11 cellular contexts compared by ENCODE assay signal in the genomic region with DNA sequence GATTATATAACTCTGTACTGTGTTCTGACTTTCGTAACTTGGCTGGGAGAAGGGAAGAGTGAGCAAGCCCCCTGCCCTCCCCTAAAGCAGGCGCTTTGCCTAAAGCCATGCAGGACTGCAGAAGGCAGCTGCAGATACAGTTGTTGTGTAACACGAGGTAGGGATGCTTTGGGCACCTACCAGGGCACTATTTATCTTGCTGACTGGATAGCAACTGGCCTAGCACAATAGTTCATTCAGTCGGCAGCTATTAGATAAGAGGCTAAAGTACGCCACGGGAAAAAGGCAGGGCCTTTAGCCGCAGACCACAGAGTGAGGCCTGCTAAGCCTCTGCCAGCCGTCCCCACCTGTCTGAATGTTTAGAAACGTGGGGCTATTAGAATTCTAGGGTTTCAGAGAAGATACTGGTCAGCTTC.
DNase-seq lines count a peak whose midpoint lies in the region; ATAC-seq and TF ChIP-seq lines count a peak whose summit lies in the region.
"Had no signal": no experiment of that assay in that cellular context is flagged by ENCODE, and none has a peak within 500 bp of the region (broad histone marks: within the 10 kb centered on the region; RNA-seq: fewer than 3 reads in every experiment).

No MANE protein-coding gene starts in this region.

- H3K27me3 ChIP-seq in duodenal mucosa (ENCODE audit: control insufficient read depth in 1 of 2, insufficient read depth in 2 of 2, low read length in 2 of 2): no peaks in the 10 kb centered on the region
- no peaks in the 10 kb centered on the region for H3K27me3 ChIP-seq in PC-9 (ENCODE audit: insufficient read depth, low read depth)

- H3K27ac Mint-ChIP-seq in mesothelial cell of epicardium: peak overlapping the region; percentile 94
- H3K27ac Mint-ChIP-seq: natural killer cell treated with Interleukin-12 subunit alpha and Interleukin-12 subunit beta and Interleukin-15 and Interleukin-18, amount 100 ng/mL, for 72 hours had no signal

- H3K36me3 ChIP-seq in duodenal mucosa (ENCODE audit: control insufficient read depth in 1 of 2, insufficient read depth in 2 of 2, low read length in 2 of 2): peaks cover 11 to 39% of the 10 kb centered on the region in 2 donors
- peaks cover 8% of the 10 kb centered on the region; the same call in 1 of the 2 replicates for H3K36me3 ChIP-seq in PC-9 (ENCODE audit: low read depth)

- DNase-seq in NCI-H226 (peak; percentile 97), mesothelial cell of epicardium (ENCODE audit: low spot score in 2 of 2, unreplicated experiment in 2 of 2) (no peak), substantia nigra (lab: John Stamatoyannopoulos, UW) (peak in 7 of 49 donors; percentile 2 to 22 (median 9)), NCI-H1930 (lab: John Stamatoyannopoulos, UW) (no peak), PC-9 (no peak), DMS153 (lab: John Stamatoyannopoulos, UW) (no peak)
- DNase-seq: COR-L47, NCI-H1436 had no signal

- POLR2A ChIA-PET in PC-9 (lab: Charles Lee; ENCODE audit: unreplicated experiment): no interaction called here

- no peaks in the 10 kb centered on the region for H3K9me3 Mint-ChIP-seq in mesothelial cell of epicardium
- H3K9me3 Mint-ChIP-seq: natural killer cell treated with Interleukin-12 subunit alpha and Interleukin-12 subunit beta and Interleukin-15 and Interleukin-18, amount 100 ng/mL, for 72 hours had no signal

- H4K20me1 ChIP-seq in PC-9 (ENCODE audit: insufficient read depth): no peaks in the 10 kb centered on the region

- H3K27me3 Mint-ChIP-seq in mesothelial cell of epicardium (ENCODE audit: low read depth): no peaks in the 10 kb centered on the region
- H3K27me3 Mint-ChIP-seq: natural killer cell treated with Interleukin-12 subunit alpha and Interleukin-12 subunit beta and Interleukin-15 and Interleukin-18, amount 100 ng/mL, for 72 hours had no signal

- H2AFZ ChIP-seq in PC-9: no peak overlapping the region

- H3K36me3 Mint-ChIP-seq in mesothelial cell of epicardium: peaks cover 38% of the 10 kb centered on the region

- no peaks in the 10 kb centered on the region for H3F3A ChIP-seq in PC-9 (ENCODE audit: insufficient read depth, low read depth)

- BruUV-seq in PC-9 (replicated peaks; lab: Mats Ljungman, UMichigan): no TSS peak

- no peak overlapping the region for H3K4me3 ChIP-seq in duodenal mucosa (ENCODE audit: low read depth in 1 of 2, low read length in 2 of 2)
- H3K4me3 ChIP-seq in PC-9: no peak overlapping the region

- CTCF ChIA-PET in PC-9 (lab: Charles Lee): no interaction called here

- H3K4me1 ChIP-seq in duodenal mucosa (ENCODE audit: control insufficient read depth in 1 of 2, insufficient read depth in 2 of 2, low read length in 2 of 2): peaks cover 10 to 12% of the 10 kb centered on the region in 2 donors
- no peaks in the 10 kb centered on the region for H3K4me1 ChIP-seq in PC-9 (replicated peaks; ENCODE audit: insufficient read depth)

- no peaks in the 10 kb centered on the region for H3K79me2 ChIP-seq in PC-9 (ENCODE audit: low read depth)

- peak overlapping the region in 1 of 2 donors; percentile 45 for H3K9ac ChIP-seq in duodenal mucosa (ENCODE audit: low read depth in 1 of 2, low read length in 2 of 2)

- H3K27ac ChIP-seq in duodenal mucosa (ENCODE audit: low read depth, low read length): peak overlapping the region; percentile 45
- peak overlapping the region; percentile 21 for H3K27ac ChIP-seq in substantia nigra (ENCODE audit: low read depth, low read length, poor library complexity, severe bottlenecking)
- H3K27ac ChIP-seq in PC-9: no peak overlapping the region

- no peak for ATAC-seq in activated CD4-positive, CD25-positive, alpha-beta regulatory T cell treated with anti-CD3 and anti-CD28 coated beads, Interleukin-2, amount 50 U/mL, for 24 hours
- ATAC-seq: natural killer cell treated with Interleukin-12 subunit alpha and Interleukin-12 subunit beta and Interleukin-15 and Interleukin-18, amount 100 ng/mL, for 72 hours had no signal

- H3K9me3 ChIP-seq in duodenal mucosa (ENCODE audit: control insufficient read depth in 1 of 2, low read length in 2 of 2): no peaks in the 10 kb centered on the region
- H3K9me3 ChIP-seq in PC-9 (ENCODE audit: insufficient read depth, low read depth): no peaks in the 10 kb centered on the region

- H3K4me2 ChIP-seq in PC-9: no peak overlapping the region

- no peak for TF ChIP-seq CTCF in mesothelial cell of epicardium (IDR thresholded peaks at IDR 0.05; ENCODE audit: unreplicated experiment)
- TF ChIP-seq CTCF in PC-9 (conservative IDR thresholded peaks at IDR 0.05): no peak

- intact Hi-C loops in PC-9 (cut with micrococcal nuclease; ENCODE audit: unreplicated experiment): no loop called here

- no peaks in the 10 kb centered on the region for H3K9me2 ChIP-seq in PC-9 (ENCODE audit: insufficient read depth)

- peaks cover 26% of the 10 kb centered on the region for H3K4me1 Mint-ChIP-seq in mesothelial cell of epicardium

- peak overlapping the region; percentile 3 for H3K4me3 Mint-ChIP-seq in mesothelial cell of epicardium
- H3K4me3 Mint-ChIP-seq: natural killer cell treated with Interleukin-12 subunit alpha and Interleukin-12 subunit beta and Interleukin-15 and Interleukin-18, amount 100 ng/mL, for 72 hours had no signal
